Comparison of ENCODE assay signal across 8 cellular contexts in genomic region chr1:53197301-53198205, GRCh38. TPM values are rescaled to one million over a fixed set of nuclear protein-coding genes. Genes with fewer than 3 reads are reported as not detected.
A peak's percentile ranks its signal among the peaks of the same experiment; 100 is the strongest.
DNase-seq lines count a peak whose midpoint lies in the region; ATAC-seq and TF ChIP-seq lines count a peak whose summit lies in the region.

No MANE protein-coding gene starts in this region.

- H3K9ac ChIP-seq in BLaER1 treated with 17β-estradiol and CSF1 and Interleukin-3, amounts not matched to agents 10 nM and 100 nM: peak overlapping the region; percentile 93 to 99 (median 97)
- peak overlapping the region; percentile 88 for H3K9ac ChIP-seq in KMS-11

- TF ChIP-seq CTCF in KMS-11 (conservative IDR thresholded peaks at IDR 0.05; ENCODE audit: low read depth, low read length) (no peak), astrocyte of the spinal cord (IDR thresholded peaks at IDR 0.05; ENCODE audit: low read depth, low read length) (no peak), thoracic aorta (IDR thresholded peaks at IDR 0.05) (no peak)

- H3K36me3 ChIP-seq in BLaER1 treated with 17β-estradiol and CSF1 and Interleukin-3, amounts not matched to agents 10 nM and 100 nM: peaks cover 17 to 28% (median 22%) of the 10 kb centered on the region in 11 experiments
- H3K36me3 ChIP-seq in KMS-11 (ENCODE audit: insufficient read depth): no peaks in the 10 kb centered on the region
- H3K36me3 ChIP-seq in thoracic aorta: peaks cover 7% of the 10 kb centered on the region

- H3K4me3 ChIP-seq in BLaER1 treated with 17β-estradiol and CSF1 and Interleukin-3, amounts not matched to agents 10 nM and 100 nM: peak overlapping the region; percentile 71 to 96 (median 90)
- H3K4me3 ChIP-seq in KMS-11 (IDR thresholded peaks at IDR 0.05; ENCODE audit: insufficient read depth, low read depth, low read length) (peak overlapping the region; percentile 90), astrocyte of the spinal cord (ENCODE audit: low read depth, low read length) (peak overlapping the region; percentile 85), thoracic aorta (peak overlapping the region; percentile 87)

- no peaks in the 10 kb centered on the region for H4K20me1 ChIP-seq in BLaER1 treated with 17β-estradiol and CSF1 and Interleukin-3, amounts not matched to agents 10 nM and 100 nM
- no peaks in the 10 kb centered on the region for H4K20me1 ChIP-seq in KMS-11 (ENCODE audit: insufficient read depth)

- ATAC-seq in thoracic aorta (ENCODE audit: insufficient number of reproducible peaks, low FRiP score, low read depth) (no peak), GM18873 (IDR thresholded peaks at IDR 0.05; ENCODE audit: low FRiP score, unreplicated experiment) (no peak)

- in situ Hi-C loops in astrocyte of the spinal cord (cut with HindIII; ENCODE audit: low sequenced_read_pairs): no loop called here

- H3K79me2 ChIP-seq in KMS-11 (ENCODE audit: insufficient read depth, low read depth): peaks cover 14% of the 10 kb centered on the region; the same call in 1 of the 2 replicates

- H3K4me1 ChIP-seq in BLaER1 treated with 17β-estradiol and CSF1 and Interleukin-3, amounts not matched to agents 10 nM and 100 nM: peaks cover 20 to 31% (median 25%) of the 10 kb centered on the region in 10 experiments
- H3K4me1 ChIP-seq in KMS-11 (ENCODE audit: low read depth, poor library complexity, severe bottlenecking) (peaks cover 14% of the 10 kb centered on the region), thoracic aorta (ENCODE audit: control insufficient read depth in 1 of 2, low read depth in 2 of 2) (peaks cover 13 to 41% of the 10 kb centered on the region in 2 donors)

- no peak for DNase-seq in astrocyte of the spinal cord (ENCODE audit: low read depth, low spot score)
- peak; percentile 22 for DNase-seq in kidney tubule cell (ENCODE audit: low spot score)
- DNase-seq in thoracic aorta (ENCODE audit: low spot score): no peak
- no peak for DNase-seq in NCI-H1092 treated with DMSO at 0.1 percent for 48 hours (lab: John Stamatoyannopoulos, UW)
- no peak for DNase-seq in activated CD8-positive, alpha-beta memory T cell treated with anti-CD3 and anti-CD28 coated beads, Interleukin-2, amount 50 U/mL, for 48 hours

- peak overlapping the region; percentile 87 to 99 (median 96) for H3K4me2 ChIP-seq in BLaER1 treated with 17β-estradiol and CSF1 and Interleukin-3, amounts not matched to agents 10 nM and 100 nM
- H3K4me2 ChIP-seq in KMS-11: peak overlapping the region; percentile 92

- H3K27ac ChIP-seq in BLaER1 treated with 17β-estradiol and CSF1 and Interleukin-3, amounts not matched to agents 10 nM and 100 nM: peak overlapping the region; percentile 91 to 98 (median 97)
- H3K27ac ChIP-seq in KMS-11 (peak overlapping the region; percentile 77), thoracic aorta (peak overlapping the region; percentile 84 to 99)

- H2AFZ ChIP-seq in KMS-11 (ENCODE audit: low read depth): peak overlapping the region; percentile 99

- no peaks in the 10 kb centered on the region for H3K27me3 ChIP-seq in BLaER1 treated with 17β-estradiol and CSF1 and Interleukin-3, amounts not matched to agents 10 nM and 100 nM
- H3K27me3 ChIP-seq in KMS-11 (ENCODE audit: insufficient read depth, low read depth): no peaks in the 10 kb centered on the region
- H3K27me3 ChIP-seq in thoracic aorta (replicated peaks; ENCODE audit: insufficient read depth): no peaks in the 10 kb centered on the region

- H3K9me3 ChIP-seq in BLaER1 treated with 17β-estradiol and CSF1 and Interleukin-3, amounts not matched to agents 10 nM and 100 nM (replicated peaks in 1 of 11): peaks cover 0 to 2% (median 1%) of the 10 kb centered on the region in 11 experiments; a peak in 7 of 22 replicates
- no peaks in the 10 kb centered on the region for H3K9me3 ChIP-seq in thoracic aorta

RNA-seq across cellular contexts. Expression of gene CPT2, which starts 0.9 kb away (rescaled TPM):
- 10 to 100 TPM in 1 of 2 donors, 1 to 10 TPM in 1; 6.6 to 20.4 TPM for total RNA-seq in thoracic aorta

RNA-seq across cellular contexts. Expression of gene CZIB, which starts 22.9 kb away (rescaled TPM):
- 10 to 100 TPM; 46.4 to 49.6 TPM for total RNA-seq in thoracic aorta

RNA-seq across cellular contexts. Expression of gene MAGOH, which starts 40.8 kb away (rescaled TPM):
- 10 to 100 TPM in 1 of 2 donors, 1 to 10 TPM in 1; 9.5 to 21.8 TPM for total RNA-seq in thoracic aorta

RNA-seq across cellular contexts. Expression of gene SLC1A7, which starts 55.1 kb away (rescaled TPM):
- 1 to 10 TPM in 1 of 2 donors, under 1 TPM in 1; 0.42 to 3.0 TPM for total RNA-seq in thoracic aorta
